ENCODE assay signal across 10 cellular contexts in genomic region chr1:109485001-109485400, GRCh38. TPM values are rescaled to one million over a fixed set of nuclear protein-coding genes. Genes with fewer than 3 reads are reported as not detected.
DNase-seq lines count a peak whose midpoint lies in the region; ATAC-seq and TF ChIP-seq lines count a peak whose summit lies in the region.
"Had no signal": no experiment of that assay in that cellular context is flagged by ENCODE, and none has a peak within 500 bp of the region (broad histone marks: within the 10 kb centered on the region; RNA-seq: fewer than 3 reads in every experiment).

No MANE protein-coding gene starts in this region.

- H3K9ac ChIP-seq in BLaER1: peak overlapping the region; percentile 99

- H3K4me1 Mint-ChIP-seq in activated T-helper 2 cell treated with anti-CD3 and anti-CD28 coated beads, Interferon-gamma antibody, Interleukin-2, Interleukin-4, amounts not matched to agents 10 μg/mL and 5 μg/mL and 100 μg/mL, durations not matched to agents 14 hours and 24 hours and 36 hours (ENCODE audit: low read depth): peaks cover 30% of the 10 kb centered on the region
- H3K4me1 Mint-ChIP-seq in memory B cell: peaks cover 24% of the 10 kb centered on the region

- H3K4me2 ChIP-seq in BLaER1: peak overlapping the region; percentile 99

- H3K4me1 ChIP-seq in BLaER1: peaks cover 42% of the 10 kb centered on the region

- no peaks in the 10 kb centered on the region for H4K20me1 ChIP-seq in BLaER1

- peaks cover 31% of the 10 kb centered on the region for H3K36me3 Mint-ChIP-seq in activated T-helper 2 cell treated with anti-CD3 and anti-CD28 coated beads, Interferon-gamma antibody, Interleukin-2, Interleukin-4, amounts not matched to agents 10 μg/mL and 5 μg/mL and 100 μg/mL, durations not matched to agents 14 hours and 24 hours and 36 hours (ENCODE audit: low read depth)
- no peaks in the 10 kb centered on the region for H3K36me3 Mint-ChIP-seq in memory B cell

- peaks cover 16% of the 10 kb centered on the region for H3K27me3 Mint-ChIP-seq in activated T-helper 2 cell treated with anti-CD3 and anti-CD28 coated beads, Interferon-gamma antibody, Interleukin-2, Interleukin-4, amounts not matched to agents 10 μg/mL and 5 μg/mL and 100 μg/mL, durations not matched to agents 14 hours and 24 hours and 36 hours (ENCODE audit: low read depth)
- peaks cover 3% of the 10 kb centered on the region for H3K27me3 Mint-ChIP-seq in memory B cell

- H3K27me3 ChIP-seq in BLaER1: no peaks in the 10 kb centered on the region

- peak overlapping the region; percentile 99 for H3K27ac ChIP-seq in BLaER1

- TF ChIP-seq CTCF in HFF-Myc (IDR thresholded peaks at IDR 0.05; ENCODE audit: low read depth, low read length, missing control alignments): no peak

- ATAC-seq in memory B cell (ENCODE audit: low read depth) (no peak), HG03095 (IDR thresholded peaks at IDR 0.05; ENCODE audit: unreplicated experiment) (no peak), HG02571 (IDR thresholded peaks at IDR 0.05; ENCODE audit: unreplicated experiment) (no peak)

- peak overlapping the region; percentile 91 for H3K4me3 Mint-ChIP-seq in activated T-helper 2 cell treated with anti-CD3 and anti-CD28 coated beads, Interferon-gamma antibody, Interleukin-2, Interleukin-4, amounts not matched to agents 10 μg/mL and 5 μg/mL and 100 μg/mL, durations not matched to agents 14 hours and 24 hours and 36 hours (ENCODE audit: low read depth)
- H3K4me3 Mint-ChIP-seq in memory B cell: peak overlapping the region; percentile 96

- H3K27ac Mint-ChIP-seq in activated T-helper 2 cell treated with anti-CD3 and anti-CD28 coated beads, Interferon-gamma antibody, Interleukin-2, Interleukin-4, amounts not matched to agents 10 μg/mL and 5 μg/mL and 100 μg/mL, durations not matched to agents 14 hours and 24 hours and 36 hours: peak overlapping the region; percentile 86
- peak overlapping the region; percentile 90 for H3K27ac Mint-ChIP-seq in memory B cell

- H3K9me3 ChIP-seq in BLaER1: no peaks in the 10 kb centered on the region

- intact Hi-C loops in activated T-helper 2 cell treated with anti-CD3 and anti-CD28 coated beads, Interferon-gamma antibody, Interleukin-2, Interleukin-4, amounts not matched to agents 10 μg/mL and 5 μg/mL and 100 μg/mL, durations not matched to agents 14 hours and 24 hours and 36 hours (cut with micrococcal nuclease): no loop called here

- H3K4me3 ChIP-seq in BLaER1: peak overlapping the region; percentile 81
- peak overlapping the region; percentile 83 for H3K4me3 ChIP-seq in HFF-Myc (replicated peaks; ENCODE audit: low read depth, low read length)

- H3K9me3 Mint-ChIP-seq in activated T-helper 2 cell treated with anti-CD3 and anti-CD28 coated beads, Interferon-gamma antibody, Interleukin-2, Interleukin-4, amounts not matched to agents 10 μg/mL and 5 μg/mL and 100 μg/mL, durations not matched to agents 14 hours and 24 hours and 36 hours: no peaks in the 10 kb centered on the region
- H3K9me3 Mint-ChIP-seq in memory B cell: no peaks in the 10 kb centered on the region

- DNase-seq in HFF-Myc (ENCODE audit: extremely low read depth, low read depth): no peak
- no peak for DNase-seq in activated T-helper 2 cell treated with anti-CD3 and anti-CD28 coated beads, Interferon-gamma antibody, Interleukin-2, Interleukin-4, amounts not matched to agents 10 μg/mL and 5 μg/mL and 100 μg/mL, durations not matched to agents 14 hours and 24 hours and 36 hours (ENCODE audit: low spot score)
- no peak for DNase-seq in memory B cell (ENCODE audit: low spot score in 2 of 2)
- no peak for DNase-seq in globus pallidus (ENCODE audit: low spot score)
- no peak for DNase-seq in NCI-H1694 (lab: John Stamatoyannopoulos, UW)
- DNase-seq: NK-92 treated with Interleukin-12 subunit alpha and Interleukin-12 subunit beta, amount 100 ng/mL, for 24 hours had no signal

- peaks cover 43% of the 10 kb centered on the region for H3K36me3 ChIP-seq in BLaER1

RNA-seq across cellular contexts. Expression of gene ATXN7L2, which starts 1.3 kb away (rescaled TPM):
- total RNA-seq in activated T-helper 2 cell treated with anti-CD3 and anti-CD28 coated beads, Interferon-gamma antibody, Interleukin-2, Interleukin-4, amounts not matched to agents 10 μg/mL and 5 μg/mL and 100 μg/mL, durations not matched to agents 14 hours and 24 hours and 36 hours: 11.9 and 12.9 TPM in 2 replicates

RNA-seq across cellular contexts. Expression of gene CYB561D1, which starts 8.9 kb away (rescaled TPM):
- 11.1 and 13.6 TPM in 2 replicates for total RNA-seq in activated T-helper 2 cell treated with anti-CD3 and anti-CD28 coated beads, Interferon-gamma antibody, Interleukin-2, Interleukin-4, amounts not matched to agents 10 μg/mL and 5 μg/mL and 100 μg/mL, durations not matched to agents 14 hours and 24 hours and 36 hours

RNA-seq across cellular contexts. Expression of gene SYPL2, which starts 18.7 kb away (rescaled TPM):
- 0.11 TPM in 1 of 2 replicates, not detected in the other for total RNA-seq in activated T-helper 2 cell treated with anti-CD3 and anti-CD28 coated beads, Interferon-gamma antibody, Interleukin-2, Interleukin-4, amounts not matched to agents 10 μg/mL and 5 μg/mL and 100 μg/mL, durations not matched to agents 14 hours and 24 hours and 36 hours
- total RNA-seq: dermis microvascular lymphatic vessel endothelial cell had no signal

RNA-seq across cellular contexts. Expression of gene AMIGO1, which starts 24.5 kb away (rescaled TPM):
- total RNA-seq in activated T-helper 2 cell treated with anti-CD3 and anti-CD28 coated beads, Interferon-gamma antibody, Interleukin-2, Interleukin-4, amounts not matched to agents 10 μg/mL and 5 μg/mL and 100 μg/mL, durations not matched to agents 14 hours and 24 hours and 36 hours: 0.66 and 0.92 TPM in 2 replicates

RNA-seq across cellular contexts. Expression of gene GPR61, which starts 54.7 kb away (rescaled TPM):
- total RNA-seq in activated T-helper 2 cell treated with anti-CD3 and anti-CD28 coated beads, Interferon-gamma antibody, Interleukin-2, Interleukin-4, amounts not matched to agents 10 μg/mL and 5 μg/mL and 100 μg/mL, durations not matched to agents 14 hours and 24 hours and 36 hours: 0.43 TPM in 1 of 2 replicates, not detected in the other
